8 cellular contexts compared by ENCODE assay signal in the genomic region with DNA sequence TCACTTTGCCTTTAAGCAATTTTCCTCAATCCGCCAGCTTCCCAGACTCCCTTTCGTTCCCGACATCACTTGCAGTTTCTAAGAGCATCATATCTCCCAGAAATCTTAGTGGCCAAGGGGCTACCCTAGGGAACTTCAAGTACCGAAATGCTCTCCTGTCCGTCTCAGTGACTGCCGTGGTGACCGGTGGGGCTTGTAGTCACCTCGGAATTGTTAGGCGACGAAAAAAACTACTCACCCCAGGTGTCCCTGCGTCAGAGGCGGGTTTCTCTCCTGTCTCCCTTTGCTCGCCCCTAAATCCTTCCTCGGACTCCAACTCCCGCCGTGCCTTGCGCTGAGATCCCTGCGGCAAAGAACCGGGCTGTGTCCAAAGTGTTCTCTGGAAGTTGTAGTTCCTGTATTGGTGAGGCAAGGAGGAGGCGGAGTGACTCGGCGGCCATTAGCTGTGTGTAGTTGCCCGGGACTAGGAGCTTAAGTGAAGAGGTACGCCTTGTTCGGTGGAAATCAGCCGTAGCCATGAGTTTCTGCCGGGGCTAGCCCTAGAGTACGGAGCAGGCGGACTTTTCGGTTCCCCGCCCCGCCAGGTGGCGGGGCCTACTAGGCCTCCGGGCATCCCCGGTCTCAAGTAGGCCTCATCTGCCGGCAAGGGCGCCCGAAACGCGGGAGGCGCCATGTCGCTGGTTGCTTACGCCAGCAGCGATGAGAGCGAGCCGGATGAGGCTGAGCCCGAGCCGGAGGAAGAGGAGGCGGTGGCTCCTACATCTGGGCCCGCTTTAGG. TPM values are rescaled to one million over a fixed set of nuclear protein-coding genes. Genes with fewer than 3 reads are reported as not detected.
A peak's percentile ranks its signal among the peaks of the same experiment; 100 is the strongest.
DNase-seq lines count a peak whose midpoint lies in the region; ATAC-seq and TF ChIP-seq lines count a peak whose summit lies in the region.

PRCC (plus strand) TSS at position 435 of the 778 bp plus-strand sequence; CDS start at position 672, 237 bp downstream.

- H3K4me3 ChIP-seq in choroid plexus epithelial cell (ENCODE audit: low read depth, low read length) (peak within 1 kb of the TSS; percentile 96), kidney epithelial cell (ENCODE audit: low read depth, low read length) (peak within 1 kb of the TSS; percentile 87)

- DNase-seq in AG20443 (ENCODE audit: low spot score), result peak; percentile 93
- peak; percentile 100 for DNase-seq in NCI-H460 (ENCODE audit: extremely low read depth, low read depth)
- DNase-seq in activated CD4-positive, alpha-beta T cell treated with anti-CD3 and anti-CD28 coated beads for 1 hour, result peak; percentile 97
- peak; percentile 100 for DNase-seq in choroid plexus epithelial cell (ENCODE audit: low read depth)
- DNase-seq in kidney epithelial cell (ENCODE audit: low read depth), result peak; percentile 100
- DNase-seq in stimulated activated CD4-positive, alpha-beta T cell treated with anti-CD3 and anti-CD28 coated beads, Interleukin-15, amount 100 ng/mL, for 48 hours (ENCODE audit: low read depth in 2 of 2), result peak; percentile 96

- ATAC-seq in GM19043 (IDR thresholded peaks at IDR 0.05; ENCODE audit: low read depth, unreplicated experiment) (peak; percentile 91), HG03378 (IDR thresholded peaks at IDR 0.05; ENCODE audit: unreplicated experiment) (peak; percentile 88)

- TF ChIP-seq CTCF in choroid plexus epithelial cell (conservative IDR thresholded peaks at IDR 0.05; ENCODE audit: low read depth, low read length), result no peak
- peak; percentile 2 for TF ChIP-seq CTCF in kidney epithelial cell (IDR thresholded peaks at IDR 0.05; ENCODE audit: insufficient read depth, low read length, poor library complexity, severe bottlenecking)

- no peaks in the 10 kb centered on the region for H3K36me3 ChIP-seq in kidney epithelial cell (ENCODE audit: control insufficient read depth, insufficient read depth, low read length)

- H3K27me3 ChIP-seq in kidney epithelial cell (ENCODE audit: control insufficient read depth, insufficient read depth, low read length), result no peaks in the 10 kb centered on the region

RNA-seq across cellular contexts. Expression of gene PRCC, which starts in this region (rescaled TPM):
- total RNA-seq in NCI-H460 (2014; rRNA removed; shearing (Covaris generic)), result 52.0 and 67.4 TPM in 2 replicates
- polyA plus RNA-seq in NCI-H460 (2014; cell fraction: nucleus; rRNA removed), result 28.6 and 36.7 TPM in 2 replicates
- total RNA-seq in kidney epithelial cell, result 56.0 and 59.3 TPM in 2 replicates

Comparison
In these comparisons a context has a peak if more than half of its experiments do, and no peak if none do; other contexts are left out.
1. Peak in every context shown above with its lines: DNase-seq, ATAC-seq and H3K4me3 ChIP-seq.